In the genomic region with DNA sequence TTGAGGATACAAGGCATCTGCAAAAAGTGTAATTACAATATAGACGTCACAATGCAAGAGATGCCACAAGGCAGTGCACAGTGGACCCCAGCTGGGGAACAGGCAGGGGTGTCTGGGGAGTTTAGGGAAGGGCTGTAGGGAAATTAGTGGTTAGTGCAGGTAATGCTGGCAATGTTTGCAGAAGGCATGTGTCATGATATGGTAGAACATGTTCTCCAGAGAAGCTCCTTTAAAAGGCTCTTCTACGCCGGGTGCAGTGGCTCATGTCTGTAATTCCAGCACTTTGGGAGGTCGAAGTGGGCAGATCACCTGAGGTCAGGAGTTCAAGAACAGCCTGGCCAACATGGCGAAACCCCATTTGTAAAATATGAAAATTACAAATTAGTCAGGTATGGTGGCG, we compare ENCODE assay signal across 32 cellular contexts.
"Had no signal": no experiment of that assay in that cellular context is flagged by ENCODE, and none has a peak within 500 bp of the region (broad histone marks: within the 10 kb centered on the region; RNA-seq: fewer than 3 reads in every experiment).

No MANE protein-coding gene starts in this region.

- H3K27ac Mint-ChIP-seq: activated B cell treated with CpG ODN at 0.5 μM for 24 hours; activated CD8-positive, alpha-beta T cell treated with anti-CD3 and anti-CD28 coated beads for 36 hours; activated naive CD4-positive, alpha-beta T cell treated with anti-CD3 and anti-CD28 coated beads for 36 hours; activated naive CD4-positive, alpha-beta T cell treated with anti-CD3 and anti-CD28 coated beads, Interleukin-2, amount 50 U/mL, for 24 hours; activated naive CD8-positive, alpha-beta T cell treated with anti-CD3 and anti-CD28 coated beads for 36 hours; activated naive CD8-positive, alpha-beta T cell treated with anti-CD3 and anti-CD28 coated beads, Interleukin-2, amount 50 U/mL, for 24 hours; activated T-helper 1 cell treated with anti-CD3 and anti-CD28 coated beads, Interleukin-12 subunit alpha, Interleukin-12 subunit beta, Interleukin-2, Interleukin-4 antibody, amounts not matched to agents 30 ng/mL and 10 ng/mL and 1 ng/mL, durations not matched to agents 14 hours and 24 hours and 36 hours; activated T-helper 2 cell treated with anti-CD3 and anti-CD28 coated beads, Interferon-gamma antibody, Interleukin-2, Interleukin-4, amounts not matched to agents 10 μg/mL and 5 μg/mL and 100 μg/mL, durations not matched to agents 14 hours and 24 hours and 36 hours; T-helper 17 cell; T-helper 2 cell treated with Interferon-gamma antibody and Interleukin-4, amounts not matched to agents 5 μg/mL and 100 μg/mL, for 36 hours had no signal

- H3K27me3 Mint-ChIP-seq: activated B cell treated with CpG ODN at 0.5 μM for 24 hours; activated CD8-positive, alpha-beta T cell treated with anti-CD3 and anti-CD28 coated beads for 36 hours; activated naive CD4-positive, alpha-beta T cell treated with anti-CD3 and anti-CD28 coated beads, Interleukin-2, amount 50 U/mL, for 24 hours; activated naive CD8-positive, alpha-beta T cell treated with anti-CD3 and anti-CD28 coated beads for 36 hours; brain had no signal

- H3K4me1 ChIP-seq: breast epithelium, colonic mucosa had no signal

- H3K4me3 Mint-ChIP-seq: activated B cell treated with CpG ODN at 0.5 μM for 24 hours; activated CD8-positive, alpha-beta T cell treated with anti-CD3 and anti-CD28 coated beads for 36 hours; activated naive CD4-positive, alpha-beta T cell treated with anti-CD3 and anti-CD28 coated beads for 36 hours; activated naive CD4-positive, alpha-beta T cell treated with anti-CD3 and anti-CD28 coated beads, Interleukin-2, amount 50 U/mL, for 24 hours; activated naive CD8-positive, alpha-beta T cell treated with anti-CD3 and anti-CD28 coated beads for 36 hours; activated naive CD8-positive, alpha-beta T cell treated with anti-CD3 and anti-CD28 coated beads, Interleukin-2, amount 50 U/mL, for 24 hours; activated T-helper 1 cell treated with anti-CD3 and anti-CD28 coated beads, Interleukin-12 subunit alpha, Interleukin-12 subunit beta, Interleukin-2, Interleukin-4 antibody, amounts not matched to agents 30 ng/mL and 10 ng/mL and 1 ng/mL, durations not matched to agents 14 hours and 24 hours and 36 hours; brain; T-helper 17 cell; T-helper 2 cell treated with Interferon-gamma antibody and Interleukin-4, amounts not matched to agents 5 μg/mL and 100 μg/mL, for 36 hours had no signal

- H3K4me1 Mint-ChIP-seq: activated B cell treated with CpG ODN at 0.5 μM for 24 hours; activated naive CD4-positive, alpha-beta T cell treated with anti-CD3 and anti-CD28 coated beads, Interleukin-2, amount 50 U/mL, for 24 hours; activated naive CD8-positive, alpha-beta T cell treated with anti-CD3 and anti-CD28 coated beads for 36 hours; activated naive CD8-positive, alpha-beta T cell treated with anti-CD3 and anti-CD28 coated beads, Interleukin-2, amount 50 U/mL, for 24 hours; T-helper 17 cell had no signal

- H3K9me3 ChIP-seq: ascending aorta, breast epithelium, colonic mucosa, esophagus squamous epithelium had no signal

- ATAC-seq: activated CD4-positive, CD25-positive, alpha-beta regulatory T cell treated with anti-CD3 and anti-CD28 coated beads, Interleukin-2, amount 50 U/mL, for 24 hours; activated CD8-positive, alpha-beta T cell treated with anti-CD3 and anti-CD28 coated beads for 36 hours; activated naive CD8-positive, alpha-beta T cell treated with anti-CD3 and anti-CD28 coated beads, Interleukin-2, amount 50 U/mL, for 24 hours; gastroesophageal sphincter; T-helper 17 cell had no signal

- H3K36me3 ChIP-seq: ascending aorta, breast epithelium, cardiac muscle cell, colonic mucosa, esophagus squamous epithelium, gastroesophageal sphincter, WERI-Rb-1 had no signal

- H3K4me3 ChIP-seq: ascending aorta, breast epithelium, cardiac muscle cell, colonic mucosa, esophagus squamous epithelium, gastroesophageal sphincter had no signal

- H3K36me3 Mint-ChIP-seq: activated naive CD4-positive, alpha-beta T cell treated with anti-CD3 and anti-CD28 coated beads, Interleukin-2, amount 50 U/mL, for 24 hours; activated naive CD8-positive, alpha-beta T cell treated with anti-CD3 and anti-CD28 coated beads for 36 hours; brain had no signal

- DNase-seq: activated B cell treated with CpG ODN at 0.5 μM for 24 hours; activated CD4-positive, alpha-beta T cell treated with anti-CD3 and anti-CD28 coated beads for 48 hours; activated CD4-positive, alpha-beta T cell treated with anti-CD3 and anti-CD28 coated beads, Interleukin-2, amount 50 U/mL, for 1 hour; activated CD4-positive, alpha-beta T cell treated with anti-CD3 and anti-CD28 coated beads, Interleukin-2, amount 50 U/mL, for 48 hours; activated CD8-positive, alpha-beta memory T cell treated with anti-CD3 and anti-CD28 coated beads for 24 hours; activated CD8-positive, alpha-beta T cell treated with anti-CD3 and anti-CD28 coated beads for 36 hours; activated effector memory CD4-positive, alpha-beta T cell treated with anti-CD3 and anti-CD28 coated beads, Interleukin-2, amount 50 U/mL, for 16 hours; activated naive CD4-positive, alpha-beta T cell treated with anti-CD3 and anti-CD28 coated beads for 36 hours; activated naive CD8-positive, alpha-beta T cell treated with anti-CD3 and anti-CD28 coated beads for 36 hours; activated naive CD8-positive, alpha-beta T cell treated with anti-CD3 and anti-CD28 coated beads, Interleukin-2, amount 50 U/mL, for 24 hours; activated T-cell treated with anti-CD3 and anti-CD28 coated beads, Interleukin-2, amount 50 U/mL, for 48 hours; central memory CD4-positive, alpha-beta T cell; cerebellar nuclear complex; colonic mucosa; effector CD8-positive, alpha-beta T cell; esophagus squamous epithelium; foreskin melanocyte; T-helper 1 cell; T-helper 17 cell; T1000; WERI-Rb-1 had no signal

- H3K27me3 ChIP-seq: ascending aorta, breast epithelium, cardiac muscle cell, colonic mucosa, esophagus squamous epithelium, gastroesophageal sphincter had no signal

- H3K27ac ChIP-seq: ascending aorta, breast epithelium, cardiac muscle cell, colonic mucosa, epithelial cell of prostate, esophagus squamous epithelium, gastroesophageal sphincter, WERI-Rb-1 had no signal

- H3K9me3 Mint-ChIP-seq: activated CD8-positive, alpha-beta T cell treated with anti-CD3 and anti-CD28 coated beads for 36 hours; activated naive CD4-positive, alpha-beta T cell treated with anti-CD3 and anti-CD28 coated beads, Interleukin-2, amount 50 U/mL, for 24 hours; activated naive CD8-positive, alpha-beta T cell treated with anti-CD3 and anti-CD28 coated beads, Interleukin-2, amount 50 U/mL, for 24 hours; activated T-helper 1 cell treated with anti-CD3 and anti-CD28 coated beads, Interleukin-12 subunit alpha, Interleukin-12 subunit beta, Interleukin-2, Interleukin-4 antibody, amounts not matched to agents 30 ng/mL and 10 ng/mL and 1 ng/mL, durations not matched to agents 14 hours and 24 hours and 36 hours; activated T-helper 2 cell treated with anti-CD3 and anti-CD28 coated beads, Interferon-gamma antibody, Interleukin-2, Interleukin-4, amounts not matched to agents 10 μg/mL and 5 μg/mL and 100 μg/mL, durations not matched to agents 14 hours and 24 hours and 36 hours; T-helper 2 cell treated with Interferon-gamma antibody and Interleukin-4, amounts not matched to agents 5 μg/mL and 100 μg/mL, for 36 hours had no signal
